Comparison of ENCODE assay signal across 24 cellular contexts in the genomic region with DNA sequence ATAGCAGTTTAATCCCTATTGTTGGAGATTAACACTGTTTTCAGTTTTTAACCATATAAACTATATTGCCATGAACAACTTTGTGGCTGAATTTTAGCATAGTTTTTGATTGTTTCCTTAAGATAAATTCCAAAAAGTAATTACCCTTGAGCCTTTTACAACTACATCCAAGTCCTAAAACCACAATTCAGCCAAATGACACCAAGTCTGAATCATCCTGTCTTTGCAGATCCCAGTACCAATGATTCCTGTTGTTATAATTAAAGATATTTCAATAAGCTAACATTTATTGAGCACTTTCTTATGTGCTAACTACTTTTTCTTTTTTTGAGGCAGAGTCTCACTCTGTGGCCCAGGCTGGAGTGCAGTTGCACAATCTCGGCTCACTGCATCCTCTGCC. TPM values are rescaled to one million over a fixed set of nuclear protein-coding genes. Genes with fewer than 3 reads are reported as not detected.
A peak's percentile ranks its signal among the peaks of the same experiment; 100 is the strongest.
DNase-seq lines count a peak whose midpoint lies in the region; ATAC-seq and TF ChIP-seq lines count a peak whose summit lies in the region.
"Had no signal": no experiment of that assay in that cellular context is flagged by ENCODE, and none has a peak within 500 bp of the region (broad histone marks: within the 10 kb centered on the region; RNA-seq: fewer than 3 reads in every experiment).

No MANE protein-coding gene starts in this region.

- H3K27me3 Mint-ChIP-seq in HFFc6 (ENCODE audit: insufficient read depth) (peaks cover 15% of the 10 kb centered on the region), T-helper 17 cell (no peaks in the 10 kb centered on the region)
- H3K27me3 Mint-ChIP-seq: CD4-positive, alpha-beta T cell had no signal

- H3K27ac Mint-ChIP-seq in HFFc6 (no peak overlapping the region), T-helper 17 cell (no peak overlapping the region)
- H3K27ac Mint-ChIP-seq: CD4-positive, alpha-beta T cell; GM23338 had no signal

- DNase-seq in EH (ENCODE audit: low read depth), result peak; percentile 40
- DNase-seq in HFFc6, result peak; percentile 20
- DNase-seq in astrocyte of the cerebellum (ENCODE audit: low read depth), result peak; percentile 15
- peak; percentile 34 for DNase-seq in renal cortical epithelial cell (ENCODE audit: low read depth)
- no peak for DNase-seq in T-helper 17 cell
- DNase-seq in SIG-M5 (lab: John Stamatoyannopoulos, UW), result no peak
- DNase-seq: CD4-positive, alpha-beta T cell; COR-L47; DMS79; HCEC 1CT; Kasumi-1; MM.1S; NCI-H1048; NCI-H1417 treated with DMSO at 0.1 percent for 48 hours; NCI-H187; NCI-H446; NCI-H526; SHP77; SW 1271 had no signal

- ATAC-seq in HG02798 (IDR thresholded peaks at IDR 0.05; ENCODE audit: poor library complexity, unreplicated experiment), result no peak
- no peak for ATAC-seq in T-helper 17 cell
- ATAC-seq: A549, GM23338 had no signal

- no peak overlapping the region for H3K4me3 Mint-ChIP-seq in HFFc6
- H3K4me3 Mint-ChIP-seq in T-helper 17 cell, result no peak overlapping the region
- H3K4me3 Mint-ChIP-seq: CD4-positive, alpha-beta T cell; GM23338 had no signal

- in situ Hi-C loops in astrocyte of the cerebellum (cut with HindIII; ENCODE audit: low sequenced_read_pairs), result no loop called here

- no peak overlapping the region for H3K4me3 ChIP-seq in astrocyte of the cerebellum (ENCODE audit: low read depth, low read length)
- H3K4me3 ChIP-seq: A549, BLaER1, GM23338, SK-N-MC had no signal

- H3K4me1 Mint-ChIP-seq in HFFc6 (ENCODE audit: low read depth) (peaks cover 6% of the 10 kb centered on the region), T-helper 17 cell (peaks cover 7% of the 10 kb centered on the region)
- H3K4me1 Mint-ChIP-seq: GM23338 had no signal

- TF ChIP-seq CTCF in HFFc6 (IDR thresholded peaks at IDR 0.05), result no peak
- TF ChIP-seq CTCF in astrocyte of the cerebellum (IDR thresholded peaks at IDR 0.05; ENCODE audit: low read depth, low read length, missing control alignments), result no peak

- H3K36me3 Mint-ChIP-seq in HFFc6 (ENCODE audit: low read depth), result no peaks in the 10 kb centered on the region
- H3K36me3 Mint-ChIP-seq in T-helper 17 cell (ENCODE audit: low read depth), result peaks cover 3% of the 10 kb centered on the region

- H3K9me3 Mint-ChIP-seq in HFFc6, result no peaks in the 10 kb centered on the region
- H3K9me3 Mint-ChIP-seq: CD4-positive, alpha-beta T cell; GM23338 had no signal

- H3K9me3 ChIP-seq in T-helper 17 cell (ENCODE audit: control insufficient read depth, low read length, poor library complexity, severe bottlenecking), result no peaks in the 10 kb centered on the region
- H3K9me3 ChIP-seq: A549, BLaER1 had no signal

RNA-seq across cellular contexts. Expression of a gene that starts 35.6 kb away (rescaled TPM):
- total RNA-seq in HFFc6 (2021; fragmentation: NEBNext Ultra II Directional; extraction: Animal tissue kit (Norgen Biotek cat#: 25700)), result not detected
- not detected in 2 replicates for total RNA-seq in renal cortical epithelial cell
- total RNA-seq in T-helper 17 cell, result 1 to 10 TPM; 2.4 to 2.8 TPM
- total RNA-seq: GM23338 had no signal

Comparison
In these comparisons a context has a peak if more than half of its experiments do, and no peak if none do; other contexts are left out.
1. DNase-seq: peak in EH (single experiment), HFFc6 (single experiment), astrocyte of the cerebellum (single experiment) and renal cortical epithelial cell (single experiment); none in T-helper 17 cell (0 of 3) and SIG-M5 (single experiment).